In the genomic region with DNA sequence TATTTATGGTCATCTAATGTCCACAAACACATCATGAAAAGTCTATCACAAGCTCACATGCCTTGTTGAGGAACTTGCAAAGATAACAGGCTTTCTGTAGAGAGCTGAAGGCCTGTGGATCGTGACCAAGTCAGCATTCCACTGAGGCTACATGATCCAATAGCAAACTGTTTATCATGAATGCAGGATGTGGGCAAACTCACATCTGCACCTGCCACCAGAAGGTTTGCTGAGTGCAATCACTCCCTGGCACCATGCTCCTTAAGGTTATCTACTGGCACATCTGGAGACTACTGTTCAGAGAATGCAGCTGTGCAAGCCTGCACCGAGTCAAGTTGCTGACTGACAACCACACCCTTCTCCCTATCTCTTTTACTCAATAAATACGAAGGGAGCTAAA, we compare ENCODE assay signal across 22 cellular contexts.
"Had no signal": no experiment of that assay in that cellular context is flagged by ENCODE, and none has a peak within 500 bp of the region (broad histone marks: within the 10 kb centered on the region; RNA-seq: fewer than 3 reads in every experiment).

No MANE protein-coding gene starts in this region.

- H3K4me3 ChIP-seq: ascending aorta, breast epithelium, coronary artery, esophagus squamous epithelium, left ventricle myocardium inferior, neural progenitor cell, smooth muscle cell, thoracic aorta had no signal

- H3K9me3 Mint-ChIP-seq: activated naive CD4-positive, alpha-beta T cell treated with anti-CD3 and anti-CD28 coated beads, Interleukin-2, amount 50 U/mL, for 24 hours; activated T-cell treated with anti-CD3 and anti-CD28 coated beads, Interleukin-2, amount 50 U/mL, for 72 hours; mesothelial cell of epicardium; neural progenitor cell; T-helper 1 cell treated with Interleukin-12 subunit alpha and Interleukin-12 subunit beta and Interleukin-4 antibody, amounts not matched to agents 30 μg/mL and 1 μg/mL, for 36 hours had no signal

- H3K9me3 ChIP-seq: ascending aorta, breast epithelium, esophagus squamous epithelium, left ventricle myocardium inferior, thoracic aorta had no signal

- H3K27ac Mint-ChIP-seq: activated naive CD4-positive, alpha-beta T cell treated with anti-CD3 and anti-CD28 coated beads, Interleukin-2, amount 50 U/mL, for 24 hours; activated T-cell treated with anti-CD3 and anti-CD28 coated beads, Interleukin-2, amount 50 U/mL, for 72 hours; mesothelial cell of epicardium; naive thymus-derived CD8-positive, alpha-beta T cell; neural progenitor cell; T-helper 1 cell treated with Interleukin-12 subunit alpha and Interleukin-12 subunit beta and Interleukin-4 antibody, amounts not matched to agents 30 μg/mL and 1 μg/mL, for 36 hours had no signal

- ATAC-seq: activated T-cell treated with anti-CD3 and anti-CD28 coated beads, Interleukin-2, amount 50 U/mL, for 72 hours; naive thymus-derived CD8-positive, alpha-beta T cell; sciatic nerve had no signal

- H3K27me3 ChIP-seq: ascending aorta, breast epithelium, esophagus squamous epithelium, neural progenitor cell had no signal

- H3K36me3 Mint-ChIP-seq: activated naive CD4-positive, alpha-beta T cell treated with anti-CD3 and anti-CD28 coated beads, Interleukin-2, amount 50 U/mL, for 24 hours; naive thymus-derived CD8-positive, alpha-beta T cell; neural progenitor cell had no signal

- H3K4me1 Mint-ChIP-seq: activated naive CD4-positive, alpha-beta T cell treated with anti-CD3 and anti-CD28 coated beads, Interleukin-2, amount 50 U/mL, for 24 hours; mesothelial cell of epicardium; naive thymus-derived CD8-positive, alpha-beta T cell had no signal

- DNase-seq: activated CD4-positive, alpha-beta T cell treated with anti-CD3 and anti-CD28 coated beads for 4 hours; activated CD4-positive, alpha-beta T cell treated with anti-CD3 and anti-CD28 coated beads, Interleukin-2, amount 50 U/mL, for 48 hours; activated CD4-positive, CD25-positive, alpha-beta regulatory T cell; activated gamma-delta T cell treated with Interleukin-2 at 50 U/mL for 16 hours; activated T-cell treated with anti-CD3 and anti-CD28 coated beads, Interleukin-2, amount 50 U/mL, for 72 hours; esophagus squamous epithelium; left ventricle myocardium inferior; mammary epithelial cell; naive thymus-derived CD8-positive, alpha-beta T cell; stimulated activated CD4-positive, alpha-beta T cell treated with anti-CD3 and anti-CD28 coated beads, Interleukin-15, amount 100 ng/mL, for 24 hours; stimulated activated CD4-positive, alpha-beta T cell treated with anti-CD3 and anti-CD28 coated beads, Interleukin-2, amount 100 ng/mL, for 48 hours; stimulated activated naive CD4-positive, alpha-beta T cell treated with Interleukin-2 at 50 U/mL for 16 hours had no signal

- H3K4me1 ChIP-seq: ascending aorta, breast epithelium, left ventricle myocardium inferior, neural progenitor cell had no signal

- H3K36me3 ChIP-seq: ascending aorta, breast epithelium, left ventricle myocardium inferior, neural progenitor cell, thoracic aorta had no signal

- H3K27ac ChIP-seq: ascending aorta, breast epithelium, coronary artery, esophagus squamous epithelium, left ventricle myocardium inferior, neural progenitor cell, thoracic aorta had no signal

- H3K4me3 Mint-ChIP-seq: activated naive CD4-positive, alpha-beta T cell treated with anti-CD3 and anti-CD28 coated beads, Interleukin-2, amount 50 U/mL, for 24 hours; activated T-cell treated with anti-CD3 and anti-CD28 coated beads, Interleukin-2, amount 50 U/mL, for 72 hours; mesothelial cell of epicardium; naive thymus-derived CD8-positive, alpha-beta T cell; neural progenitor cell; T-helper 1 cell treated with Interleukin-12 subunit alpha and Interleukin-12 subunit beta and Interleukin-4 antibody, amounts not matched to agents 30 μg/mL and 1 μg/mL, for 36 hours had no signal
